In the genomic region with DNA sequence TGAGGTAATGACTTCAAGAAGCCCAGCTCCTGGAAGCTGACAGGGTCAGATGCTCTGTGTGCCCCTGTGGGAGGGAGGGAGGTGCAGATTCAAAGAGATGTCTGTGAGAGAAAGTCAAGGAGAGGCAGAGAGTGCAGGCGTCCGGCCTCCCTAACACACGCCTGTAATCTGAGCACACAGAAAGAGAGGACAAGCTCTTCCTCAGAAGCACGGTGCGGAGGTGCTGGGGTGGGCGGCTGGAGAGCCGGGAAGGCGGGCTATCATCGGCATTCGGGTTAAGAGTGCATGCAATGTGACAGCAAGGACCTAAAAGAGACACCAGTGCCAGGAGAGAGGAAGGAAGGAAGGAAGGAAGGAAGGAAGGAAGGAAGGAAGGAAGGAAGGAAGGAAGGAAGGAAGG, we compare ENCODE assay signal across 25 cellular contexts.
DNase-seq lines count a peak whose midpoint lies in the region; ATAC-seq and TF ChIP-seq lines count a peak whose summit lies in the region.
"Had no signal": no experiment of that assay in that cellular context is flagged by ENCODE, and none has a peak within 500 bp of the region (broad histone marks: within the 10 kb centered on the region; RNA-seq: fewer than 3 reads in every experiment).

No MANE protein-coding gene starts in this region.

- H3K27me3 Mint-ChIP-seq in Caco-2 (ENCODE audit: insufficient read depth, unreplicated experiment), result no peaks in the 10 kb centered on the region
- H3K27me3 Mint-ChIP-seq: stimulated activated naive CD8-positive, alpha-beta T cell treated with anti-CD3 and anti-CD28 coated beads, Interleukin-15, amount 100 ng/mL, for 72 hours had no signal

- ATAC-seq in sciatic nerve, result peak; percentile 84
- ATAC-seq: stimulated activated naive CD8-positive, alpha-beta T cell treated with anti-CD3 and anti-CD28 coated beads, Interleukin-15, amount 100 ng/mL, for 72 hours had no signal

- H3K4me1 Mint-ChIP-seq in Caco-2 (ENCODE audit: low read depth, unreplicated experiment), result peaks cover 34% of the 10 kb centered on the region
- H3K4me1 Mint-ChIP-seq: stimulated activated naive CD8-positive, alpha-beta T cell treated with anti-CD3 and anti-CD28 coated beads, Interleukin-15, amount 100 ng/mL, for 72 hours had no signal

- H3K4me1 ChIP-seq in Caco-2, result peaks cover 11% of the 10 kb centered on the region
- H3K4me1 ChIP-seq: prostate gland had no signal

- intact Hi-C loops in Caco-2 (cut with micrococcal nuclease; ENCODE audit: unreplicated experiment) (no loop called here), sciatic nerve (cut with DNase I) (no loop called here)

- H3K4me3 ChIP-seq in Caco-2 (ENCODE audit: low read depth, low read length), result no peak overlapping the region
- H3K4me3 ChIP-seq: HAP-1, prostate gland had no signal

- H3K27ac Mint-ChIP-seq in Caco-2 (ENCODE audit: unreplicated experiment), result peak overlapping the region; percentile 3
- H3K27ac Mint-ChIP-seq: T-helper 2 cell treated with Interferon-gamma antibody and Interleukin-4, amounts not matched to agents 5 μg/mL and 100 μg/mL, for 36 hours had no signal

- H3K9me3 ChIP-seq in Caco-2, result no peaks in the 10 kb centered on the region
- H3K9me3 ChIP-seq: BE2C, HAP-1, prostate gland had no signal

- TF ChIP-seq CTCF in Caco-2 (IDR thresholded peaks at IDR 0.05; ENCODE audit: insufficient read depth in 1 of 2, low read depth in 1 of 2, low read length in 1 of 2, severe bottlenecking in 1 of 2, unreplicated experiment in 1 of 2), result no peak

- no peak overlapping the region for H3K4me3 Mint-ChIP-seq in Caco-2 (ENCODE audit: unreplicated experiment)
- H3K4me3 Mint-ChIP-seq: stimulated activated naive CD8-positive, alpha-beta T cell treated with anti-CD3 and anti-CD28 coated beads, Interleukin-15, amount 100 ng/mL, for 72 hours; T-helper 2 cell treated with Interferon-gamma antibody and Interleukin-4, amounts not matched to agents 5 μg/mL and 100 μg/mL, for 36 hours had no signal

- POLR2A ChIA-PET in Caco-2 (lab: Charles Lee), result no interaction called here

- no peak for DNase-seq in Caco-2
- DNase-seq in SK-N-DZ (ENCODE audit: low spot score), result peak; percentile 21
- peak; percentile 68 for DNase-seq in islet precursor cell
- no peak for DNase-seq in sciatic nerve (ENCODE audit: low spot score)
- DNase-seq in HCEC 1CT, result no peak
- no peak for DNase-seq in stimulated activated naive CD4-positive, alpha-beta T cell treated with Interleukin-2 at 50 U/mL for 16 hours (lab: John Stamatoyannopoulos, UW)
- no peak for DNase-seq in NCI-H510A (lab: John Stamatoyannopoulos, UW)
- DNase-seq: ACHN; activated CD4-positive, alpha-beta T cell treated with anti-CD3 and anti-CD28 coated beads, Interleukin-2, amount 50 U/mL, for 1 hour; activated naive CD4-positive, alpha-beta T cell; activated T-cell treated with anti-CD3 and anti-CD28 coated beads, Interleukin-2, amount 50 U/mL, for 48 hours; brain microvascular endothelial cell; effector memory CD4-positive, alpha-beta T cell; kidney glomerular epithelial cell; mammary epithelial cell; NCI-H1417 treated with DMSO at 0.1 percent for 48 hours; NCI-H2081 treated with DMSO at 0.1 percent for 48 hours; NCI-H82; RPMI8226; stimulated activated naive CD8-positive, alpha-beta T cell treated with anti-CD3 and anti-CD28 coated beads, Interleukin-15, amount 100 ng/mL, for 72 hours had no signal

- H3K36me3 Mint-ChIP-seq in Caco-2 (ENCODE audit: insufficient read depth, unreplicated experiment), result no peaks in the 10 kb centered on the region

- CTCF ChIA-PET in Caco-2 (lab: Charles Lee), result interaction anchor here (0.7 kb wide), 1 partner anchor 235 kb away, joined by 3 read pairs; no protein-coding TSS in a partner anchor

- no peaks in the 10 kb centered on the region for H3K27me3 ChIP-seq in Caco-2 (replicated peaks; ENCODE audit: control insufficient read depth, insufficient read depth, low read length)
- H3K27me3 ChIP-seq: BE2C, heart left ventricle had no signal

- BruUV-seq in Caco-2 (replicated peaks; lab: Mats Ljungman, UMichigan), result no TSS peak

- H3K9me3 Mint-ChIP-seq in Caco-2 (ENCODE audit: unreplicated experiment), result no peaks in the 10 kb centered on the region
- H3K9me3 Mint-ChIP-seq: stimulated activated naive CD8-positive, alpha-beta T cell treated with anti-CD3 and anti-CD28 coated beads, Interleukin-15, amount 100 ng/mL, for 72 hours; T-helper 2 cell treated with Interferon-gamma antibody and Interleukin-4, amounts not matched to agents 5 μg/mL and 100 μg/mL, for 36 hours had no signal

- H3K36me3 ChIP-seq in Caco-2 (ENCODE audit: control insufficient read depth, insufficient read depth, low read length), result peaks cover 2% of the 10 kb centered on the region; the same call in 1 of the 2 replicates
- H3K36me3 ChIP-seq: BE2C, brain microvascular endothelial cell, HAP-1, heart left ventricle, prostate gland had no signal

Comparison
In these comparisons a context has a peak if more than half of its experiments do, and no peak if none do; other contexts are left out.
1. DNase-seq: peak in SK-N-DZ (single experiment) and islet precursor cell (single experiment); none in Caco-2 (0 of 2), sciatic nerve (single experiment), HCEC 1CT (single experiment), stimulated activated naive CD4-positive, alpha-beta T cell treated with Interleukin-2 at 50 U/mL for 16 hours (single experiment) and NCI-H510A (single experiment).